ENCODE assay signal across 8 cellular contexts in the genomic region with DNA sequence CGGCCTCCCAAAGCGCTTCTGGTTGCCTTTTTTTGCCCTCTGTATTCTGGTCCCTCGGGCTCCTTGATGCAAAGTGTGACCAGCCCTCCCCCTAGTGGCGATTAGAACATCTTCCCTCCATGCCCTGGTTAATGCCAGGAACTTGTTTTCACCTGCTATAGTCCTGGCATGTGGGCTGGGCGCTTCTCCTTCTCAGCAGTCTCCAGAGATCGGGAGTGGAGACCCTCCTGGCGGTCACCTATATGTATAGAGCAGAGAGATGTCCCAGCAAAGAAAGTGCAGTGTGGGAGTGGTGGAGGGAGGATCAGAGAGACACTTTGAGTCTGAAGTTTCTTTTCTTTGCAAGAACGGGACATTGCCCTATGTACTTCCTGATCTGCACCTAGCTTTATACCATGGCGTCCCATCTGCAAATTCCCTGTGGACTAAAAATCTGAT.
DNase-seq lines count a peak whose midpoint lies in the region; ATAC-seq and TF ChIP-seq lines count a peak whose summit lies in the region.

No MANE protein-coding gene starts in this region.

- H2BK12ac ChIP-seq in mesenchymal stem cell (ENCODE audit: low read length in 2 of 2) = no peak overlapping the region

- DNase-seq in NCI-H2107 (lab: John Stamatoyannopoulos, UW) (peak; percentile 7), ecto neural progenitor cell (ENCODE audit: low spot score) (peak; percentile 76), mesenchymal stem cell (peak; percentile 53)
- peak; percentile 49 for DNase-seq in activated CD4-positive, CD25-positive, alpha-beta regulatory T cell treated with anti-CD3 and anti-CD28 coated beads, Interleukin-2, amount 50 U/mL, for 72 hours
- DNase-seq in stimulated activated naive B cell treated with anti-CD40 and anti-IgM and Interleukin-4, amounts not matched to agents 10 μg/mL and 1 μg/mL and 100 μg/mL, for 72 hours = peak; percentile 24

- no peaks in the 10 kb centered on the region for H3K79me1 ChIP-seq in mesenchymal stem cell (replicated peaks; ENCODE audit: low read length, poor library complexity, severe bottlenecking)

- no peak overlapping the region for H3K27ac ChIP-seq in C4-2B
- H3K27ac ChIP-seq in mesenchymal stem cell (ENCODE audit: low read length, poor library complexity, severe bottlenecking) = no peak overlapping the region

- no peak overlapping the region for H2BK15ac ChIP-seq in mesenchymal stem cell (ENCODE audit: low read depth, poor library complexity, severe bottlenecking)

- no peak overlapping the region for H2AFZ ChIP-seq in mesenchymal stem cell (ENCODE audit: low read depth, low read length)

- H3K27me3 Mint-ChIP-seq in stimulated activated naive B cell treated with anti-CD40 and anti-IgM and Interleukin-4, amounts not matched to agents 10 μg/mL and 1 μg/mL and 100 μg/mL, for 72 hours = peaks cover 38 to 40% of the 10 kb centered on the region in 2 donors

- no peak overlapping the region for H3K9ac ChIP-seq in mesenchymal stem cell (ENCODE audit: low read length)

- peaks cover 3% of the 10 kb centered on the region for H3K9me3 ChIP-seq in mesenchymal stem cell (ENCODE audit: control insufficient read depth, low read length)

- no peak overlapping the region for H2BK5ac ChIP-seq in mesenchymal stem cell (ENCODE audit: low read depth, low read length, poor library complexity, severe bottlenecking)

- H4K91ac ChIP-seq in mesenchymal stem cell (ENCODE audit: low read length) = no peak overlapping the region

- no peak overlapping the region for H3K23ac ChIP-seq in mesenchymal stem cell (ENCODE audit: low read length in 2 of 2)

- 14% methylated on average over 9 of the region's 9 CpGs for WGBS in mesenchymal stem cell

- H3K27me3 ChIP-seq in mesenchymal stem cell (ENCODE audit: control insufficient read depth in 1 of 2, insufficient read depth in 1 of 2, low read length in 2 of 2) = peaks cover 0 to 16% of the 10 kb centered on the region in 2 experiments

- H3K27ac Mint-ChIP-seq in stimulated activated naive B cell treated with anti-CD40 and anti-IgM and Interleukin-4, amounts not matched to agents 10 μg/mL and 1 μg/mL and 100 μg/mL, for 72 hours = no peak overlapping the region

- no peak overlapping the region for H3K4ac ChIP-seq in mesenchymal stem cell (ENCODE audit: low read depth in 1 of 2, low read length in 2 of 2)

- H3K4me2 ChIP-seq in mesenchymal stem cell (ENCODE audit: low read length, poor library complexity, severe bottlenecking) = no peak overlapping the region

- no peak overlapping the region for H2AK5ac ChIP-seq in mesenchymal stem cell (ENCODE audit: low read length, severe bottlenecking)

- no peak overlapping the region for H3K4me3 ChIP-seq in mesenchymal stem cell (ENCODE audit: insufficient read depth in 1 of 2, low read depth in 1 of 2, low read length in 2 of 2)

- no peaks in the 10 kb centered on the region for H3K9me3 Mint-ChIP-seq in stimulated activated naive B cell treated with anti-CD40 and anti-IgM and Interleukin-4, amounts not matched to agents 10 μg/mL and 1 μg/mL and 100 μg/mL, for 72 hours

- peak; percentile 95 for TF ChIP-seq CTCF in C4-2B (conservative IDR thresholded peaks at IDR 0.05)

- no peak overlapping the region for H4K8ac ChIP-seq in mesenchymal stem cell (ENCODE audit: low read length)

- H3K4me3 Mint-ChIP-seq in stimulated activated naive B cell treated with anti-CD40 and anti-IgM and Interleukin-4, amounts not matched to agents 10 μg/mL and 1 μg/mL and 100 μg/mL, for 72 hours = peak overlapping the region in 1 of 2 donors; percentile 12

- H3K36me3 ChIP-seq in mesenchymal stem cell (ENCODE audit: control insufficient read depth in 1 of 2, insufficient read depth in 2 of 2, low read depth in 1 of 2, low read length in 2 of 2) = no peaks in the 10 kb centered on the region

- ATAC-seq in GM19023 (IDR thresholded peaks at IDR 0.05; ENCODE audit: unreplicated experiment) = peak; percentile 97
- ATAC-seq in HG03095 (IDR thresholded peaks at IDR 0.05; ENCODE audit: unreplicated experiment) = peak; percentile 96
- peak; percentile 90 to 94 for ATAC-seq in stimulated activated naive B cell treated with anti-CD40 and anti-IgM and Interleukin-4, amounts not matched to agents 10 μg/mL and 1 μg/mL and 100 μg/mL, for 72 hours (replicated peaks)

- no peaks in the 10 kb centered on the region for H3K4me1 ChIP-seq in mesenchymal stem cell (ENCODE audit: control insufficient read depth, insufficient read depth, low read depth, low read length)

- no peaks in the 10 kb centered on the region for H3K36me3 Mint-ChIP-seq in stimulated activated naive B cell treated with anti-CD40 and anti-IgM and Interleukin-4, amounts not matched to agents 10 μg/mL and 1 μg/mL and 100 μg/mL, for 72 hours

- H3K18ac ChIP-seq in mesenchymal stem cell (ENCODE audit: low read depth in 1 of 2, low read length in 2 of 2) = no peak overlapping the region

- no peak overlapping the region for H3K14ac ChIP-seq in mesenchymal stem cell (ENCODE audit: low read length in 2 of 2)

- H3K4me1 Mint-ChIP-seq in stimulated activated naive B cell treated with anti-CD40 and anti-IgM and Interleukin-4, amounts not matched to agents 10 μg/mL and 1 μg/mL and 100 μg/mL, for 72 hours = peaks cover 2 to 5% of the 10 kb centered on the region in 2 donors

- H2BK120ac ChIP-seq in mesenchymal stem cell (ENCODE audit: low read depth, low read length) = no peak overlapping the region

Comparison
In these comparisons a context has a peak if more than half of its experiments do, and no peak if none do; other contexts are left out.
1. DNase-seq: peak in every context shown above with its lines; median percentile 76 in ecto neural progenitor cell; 53 in mesenchymal stem cell; 49 in activated CD4-positive, CD25-positive, alpha-beta regulatory T cell treated with anti-CD3 and anti-CD28 coated beads, Interleukin-2, amount 50 U/mL, for 72 hours; 24 in stimulated activated naive B cell treated with anti-CD40 and anti-IgM and Interleukin-4, amounts not matched to agents 10 μg/mL and 1 μg/mL and 100 μg/mL, for 72 hours; 7 in NCI-H2107.